ENCODE assay signal across 33 cellular contexts in genomic region chr2:29382486-29382885, GRCh38.
"Had no signal": no experiment of that assay in that cellular context is flagged by ENCODE, and none has a peak within 500 bp of the region (broad histone marks: within the 10 kb centered on the region; RNA-seq: fewer than 3 reads in every experiment).

No MANE protein-coding gene starts in this region.

- H3K4me3 ChIP-seq: ascending aorta, Peyer's patch, SJSA1 had no signal

- H3K4me1 ChIP-seq: ascending aorta, Peyer's patch, SJSA1 had no signal

- H3K27ac ChIP-seq: ascending aorta, KMS-11, Peyer's patch, SJSA1, VCaP had no signal

- H3K27me3 ChIP-seq: Peyer's patch had no signal

- H3K9me3 ChIP-seq: ascending aorta, Peyer's patch, SJSA1 had no signal

- H3K36me3 ChIP-seq: ascending aorta, Peyer's patch, SJSA1 had no signal

- DNase-seq: activated B cell treated with CpG ODN at 0.5 μM for 24 hours; activated CD4-positive, alpha-beta memory T cell treated with anti-CD3 and anti-CD28 coated beads for 36 hours; activated CD4-positive, alpha-beta T cell treated with anti-CD3 and anti-CD28 coated beads for 4 hours; activated CD4-positive, alpha-beta T cell treated with anti-CD3 and anti-CD28 coated beads, Interleukin-2, amount 50 U/mL, for 1 hour; activated CD4-positive, CD25-positive, alpha-beta regulatory T cell treated with anti-CD3 and anti-CD28 coated beads, Interleukin-2, amount 50 U/mL, for 72 hours; activated CD8-positive, alpha-beta memory T cell treated with anti-CD3 and anti-CD28 coated beads, Interleukin-2, amount 50 U/mL, for 4 hours; activated gamma-delta T cell treated with Interleukin-2 at 50 U/mL for 16 hours; activated naive CD4-positive, alpha-beta T cell treated with anti-CD3 and anti-CD28 coated beads for 36 hours; activated naive CD8-positive, alpha-beta T cell treated with anti-CD3 and anti-CD28 coated beads, Interleukin-2, amount 50 U/mL, for 24 hours; activated T-cell treated with anti-CD3 and anti-CD28 coated beads for 4 hours; activated T-cell treated with anti-CD3 and anti-CD28 coated beads, Interleukin-2, amount 50 U/mL, for 4 hours; amygdala; MM.1S; MV-4-11; NCI-H1092; NCI-H1436 treated with DMSO at 0.1 percent for 48 hours; NCI-H1694 treated with DMSO at 0.1 percent for 48 hours; NCI-H2029 treated with DMSO at 0.1 percent for 48 hours; NCI-H2107; NCI-H226; NCI-H524 treated with DMSO at 0.1 percent for 48 hours; PC-3; Peyer's patch; RPMI8226; SHP77 treated with DMSO at 0.1 percent for 48 hours; SW 1271; T-helper 1 cell; T-helper 2 cell; T-helper 9 cell had no signal
